Comparison of ENCODE assay signal across 1 cellular context in genomic region chr12:92079054-92079385, GRCh38.
TF ChIP-seq lines count a peak whose summit lies in the region.

No MANE protein-coding gene starts in this region.

TF ChIP-seq in SK-N-SH, 30 proteins besides CTCF, POLR2A, EP300 and RAD21 (continued from another document):
- TF ChIP-seq REST (IDR thresholded peaks at IDR 0.05; ENCODE audit: low read depth, low read length) (no peak), NFIC (IDR thresholded peaks at IDR 0.05; ENCODE audit: borderline replicate concordance) (no peak), GATA2 (CRISPR knock-in tag; IDR thresholded peaks at IDR 0.05) (no peak), RFX5 (IDR thresholded peaks at IDR 0.05; ENCODE audit: low read length) (no peak), MXI1 (IDR thresholded peaks at IDR 0.05; ENCODE audit: low read depth, low read length) (no peak), MAX (IDR thresholded peaks at IDR 0.05; ENCODE audit: low read depth) (no peak), CHD2 (IDR thresholded peaks at IDR 0.05; ENCODE audit: low read length, partially characterized antibody) (no peak), TEAD4 (IDR thresholded peaks at IDR 0.05; ENCODE audit: borderline replicate concordance, insufficient read depth) (no peak), TAF1 (IDR thresholded peaks at IDR 0.05; ENCODE audit: borderline replicate concordance, low read depth, low read length) (no peak), JUND (IDR thresholded peaks at IDR 0.05) (no peak)
